In the genomic region with DNA sequence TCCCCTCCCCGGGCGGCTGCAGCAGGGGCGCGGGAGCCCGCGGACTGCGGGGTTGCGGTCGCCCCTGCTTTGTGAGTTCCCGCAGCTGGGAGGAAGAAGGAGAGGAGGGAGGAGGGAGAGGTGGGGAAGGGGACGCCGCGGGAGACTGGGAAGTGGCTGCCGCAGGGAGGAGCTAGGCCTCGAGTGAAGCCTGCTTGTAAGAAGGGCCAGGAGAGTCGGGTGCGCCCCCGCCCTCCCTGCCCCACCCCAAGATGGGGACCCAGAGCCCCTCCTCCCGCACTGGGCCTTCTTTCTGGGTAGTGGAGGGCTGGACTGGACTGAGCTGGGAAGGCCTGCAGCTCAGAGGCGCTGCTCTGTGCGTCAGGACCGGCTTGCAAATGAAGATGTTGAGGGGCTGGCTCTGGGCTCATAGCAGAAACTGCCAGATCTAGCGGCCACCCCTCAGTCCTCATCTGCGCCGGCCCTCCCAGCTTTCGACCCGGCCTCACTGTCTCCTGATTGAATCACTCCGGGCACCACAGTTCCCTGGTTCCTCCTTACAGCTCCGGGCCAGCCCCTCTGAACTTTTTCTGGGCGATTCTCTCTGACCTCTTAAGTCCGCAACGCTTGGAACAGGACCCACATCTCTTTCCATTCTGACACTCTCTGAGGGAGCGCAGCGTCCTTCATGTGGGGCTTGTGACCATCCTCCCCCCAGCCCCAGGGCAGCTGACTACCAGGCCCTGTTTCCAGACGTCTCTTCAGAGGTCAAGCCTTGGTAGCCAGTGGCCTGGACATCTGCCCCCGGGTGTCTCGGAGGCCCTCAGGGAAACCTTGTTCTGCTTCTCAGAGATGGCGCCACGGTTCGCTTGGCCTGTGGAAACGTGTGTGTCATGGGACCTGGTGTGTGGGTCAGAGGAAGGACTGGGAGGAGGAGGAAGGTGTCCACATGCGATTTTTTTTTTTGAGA, we compare ENCODE assay signal across 8 cellular contexts. TPM values are rescaled to one million over a fixed set of nuclear protein-coding genes. Genes with fewer than 3 reads are reported as not detected.
A peak's percentile ranks its signal among the peaks of the same experiment; 100 is the strongest.
DNase-seq lines count a peak whose midpoint lies in the region; ATAC-seq and TF ChIP-seq lines count a peak whose summit lies in the region.

No MANE protein-coding gene starts in this region.

- H3K27me3 ChIP-seq in H7 (ENCODE audit: control insufficient read depth, insufficient read depth, low read length) (no peaks in the 10 kb centered on the region; the same call in 1 of the 2 replicates), dorsolateral prefrontal cortex (no peaks in the 10 kb centered on the region), layer of hippocampus (ENCODE audit: control insufficient read depth, insufficient read depth, low read length) (no peaks in the 10 kb centered on the region)

- peak overlapping the region; percentile 54 for H3K4me3 Mint-ChIP-seq in stimulated activated effector memory CD8-positive, alpha-beta T cell treated with anti-CD3 and anti-CD28 coated beads, Interleukin-12 subunit alpha, Interleukin-12 subunit beta, amount 100 ng/mL, for 72 hours

- CTCF ChIA-PET in RWPE1 (lab: Yijun Ruan, JAX) = interaction anchor here (0.5 to 1.0 kb wide), 2 partner anchors 342 to 765 kb away, joined by 3 read pairs; no protein-coding TSS in a partner anchor

- DNase-seq in CD1c-positive myeloid dendritic cell (ENCODE audit: extremely low spot score) (peak; percentile 25), H7 (peak; percentile 92), RWPE1 (ENCODE audit: low spot score) (no peak), dorsolateral prefrontal cortex (peak; percentile 38 to 74 (median 59))
- no peak for DNase-seq in stimulated activated effector memory CD8-positive, alpha-beta T cell treated with anti-CD3 and anti-CD28 coated beads, Interleukin-12 subunit alpha, Interleukin-12 subunit beta, amount 100 ng/mL, for 72 hours (ENCODE audit: low spot score in 2 of 2)

- TF ChIP-seq CTCF in RWPE1 (conservative IDR thresholded peaks at IDR 0.05; ENCODE audit: low read depth) (no peak), dorsolateral prefrontal cortex (IDR thresholded peaks at IDR 0.05 in 54 of 56, conservative IDR thresholded peaks at IDR 0.05 in 2 of 56; ENCODE audit: low read depth in 1 of 56, partially characterized antibody in 56 of 56) (peak in 6 of 56 donors; percentile 0 to 25 (median 11))

- peak overlapping the region; percentile 81 for H3K27ac Mint-ChIP-seq in stimulated activated effector memory CD8-positive, alpha-beta T cell treated with anti-CD3 and anti-CD28 coated beads, Interleukin-12 subunit alpha, Interleukin-12 subunit beta, amount 100 ng/mL, for 72 hours

- H3K27ac ChIP-seq in RWPE1 = peak overlapping the region; percentile 75
- H3K27ac ChIP-seq in dorsolateral prefrontal cortex = peak overlapping the region; percentile 78 to 99 (median 96)
- H3K27ac ChIP-seq in layer of hippocampus (ENCODE audit: low read depth, low read length) = peak overlapping the region; percentile 94

- no peaks in the 10 kb centered on the region for H3K9me3 Mint-ChIP-seq in stimulated activated effector memory CD8-positive, alpha-beta T cell treated with anti-CD3 and anti-CD28 coated beads, Interleukin-12 subunit alpha, Interleukin-12 subunit beta, amount 100 ng/mL, for 72 hours

- no peaks in the 10 kb centered on the region for H3K36me3 ChIP-seq in H7 (replicated peaks; ENCODE audit: control insufficient read depth, insufficient read depth, low read length)

- H3K4me3 ChIP-seq in H7 (ENCODE audit: insufficient read depth, low read depth, low read length) (peak overlapping the region; percentile 89), dorsolateral prefrontal cortex (peak overlapping the region; percentile 66 to 93 (median 82))

- intact Hi-C loops in dorsolateral prefrontal cortex (cut with DNase I) = loop anchor here (5.0 to 10.0 kb wide), 2 partner anchors 81 to 83 kb away; partner anchors contain the start of gene MAP6 (in 2 of the 2)

- peaks cover 24% of the 10 kb centered on the region for H3K4me1 Mint-ChIP-seq in stimulated activated effector memory CD8-positive, alpha-beta T cell treated with anti-CD3 and anti-CD28 coated beads, Interleukin-12 subunit alpha, Interleukin-12 subunit beta, amount 100 ng/mL, for 72 hours

- peak; percentile 3 for ATAC-seq in stimulated activated effector memory CD8-positive, alpha-beta T cell treated with anti-CD3 and anti-CD28 coated beads, Interleukin-12 subunit alpha, Interleukin-12 subunit beta, amount 100 ng/mL, for 72 hours
- ATAC-seq in HG03521 (IDR thresholded peaks at IDR 0.05; ENCODE audit: unreplicated experiment) (no peak), GM21619 (IDR thresholded peaks at IDR 0.05; ENCODE audit: unreplicated experiment) (no peak)

- POLR2A ChIA-PET in RWPE1 (lab: Yijun Ruan, JAX; ENCODE audit: low non-redundant PET) = interaction anchor here (0.7 kb wide), 1 partner anchor 82 kb away, joined by 4 read pairs; no protein-coding TSS in a partner anchor

- H3K36me3 Mint-ChIP-seq in stimulated activated effector memory CD8-positive, alpha-beta T cell treated with anti-CD3 and anti-CD28 coated beads, Interleukin-12 subunit alpha, Interleukin-12 subunit beta, amount 100 ng/mL, for 72 hours = no peaks in the 10 kb centered on the region

RNA-seq across cellular contexts. Expression of gene SERPINH1, which starts 21.9 kb away (rescaled TPM):
- total RNA-seq in H7 (2014; rRNA removed; shearing (Covaris generic)) = 540 and 638 TPM in 2 replicates
- 100 to 1,000 TPM in 5 of 120 experiments, 10 to 100 TPM in 86, 1 to 10 TPM in 29; 5.4 to 227 (median 14.8) TPM for total RNA-seq in dorsolateral prefrontal cortex

RNA-seq across cellular contexts. Expression of gene GDPD5, which starts 58.2 kb away (rescaled TPM):
- 11.2 and 12.5 TPM in 2 replicates for total RNA-seq in H7 (2014; rRNA removed; shearing (Covaris generic))
- 10 to 100 TPM; 15.7 to 42.6 (median 27.3) TPM for total RNA-seq in dorsolateral prefrontal cortex

Comparison
In these comparisons a context has a peak if more than half of its experiments do, and no peak if none do; other contexts are left out.
1. DNase-seq: peak in CD1c-positive myeloid dendritic cell (single experiment), H7 (single experiment) and dorsolateral prefrontal cortex (10 of 10); none in RWPE1 (single experiment) and stimulated activated effector memory CD8-positive, alpha-beta T cell treated with anti-CD3 and anti-CD28 coated beads, Interleukin-12 subunit alpha, Interleukin-12 subunit beta, amount 100 ng/mL, for 72 hours (0 of 2).
2. Peak in every context shown above with its lines, with median percentiles within 50 percentile points of each other: H3K27ac ChIP-seq.